ENCODE assay signal across 10 cellular contexts in the genomic region with DNA sequence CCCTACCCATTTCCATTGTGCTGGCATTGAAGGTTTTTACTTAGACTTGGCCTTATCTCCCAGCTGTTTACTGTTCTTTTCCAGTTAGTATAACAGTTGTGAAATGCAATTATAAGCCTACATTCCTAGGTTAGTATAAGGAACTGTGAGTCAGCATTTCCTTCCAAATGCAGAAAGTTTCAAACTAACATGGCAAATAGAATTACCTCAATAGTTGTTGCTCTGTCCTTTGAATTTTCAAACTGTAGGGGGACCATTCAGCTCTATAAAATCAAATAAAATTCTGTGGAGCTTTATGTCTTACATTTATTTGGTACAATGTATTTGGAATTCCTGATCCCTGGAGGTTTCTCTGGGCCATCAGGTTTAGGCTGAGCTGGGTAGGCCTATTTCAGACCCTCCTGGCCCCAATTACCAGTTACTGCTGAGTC. TPM values are rescaled to one million over a fixed set of nuclear protein-coding genes. Genes with fewer than 3 reads are reported as not detected.
A peak's percentile ranks its signal among the peaks of the same experiment; 100 is the strongest.
DNase-seq lines count a peak whose midpoint lies in the region; ATAC-seq, FAIRE-seq and TF ChIP-seq lines count a peak whose summit lies in the region.
"Had no signal": no experiment of that assay in that cellular context is flagged by ENCODE, and none has a peak within 500 bp of the region (broad histone marks: within the 10 kb centered on the region; RNA-seq: fewer than 3 reads in every experiment).

No MANE protein-coding gene starts in this region.

- ATAC-seq in SK-N-SH treated with all-trans-retinoic acid at 6 μM for 48 hours (peak; percentile 86), GM19324 (IDR thresholded peaks at IDR 0.05; ENCODE audit: low FRiP score, unreplicated experiment) (no peak)
- ATAC-seq: T-cell had no signal

- TF ChIP-seq EP300 in ovary (IDR thresholded peaks at IDR 0.05): no peak

- H3K79me2 ChIP-seq in smooth muscle cell (ENCODE audit: low read depth): no peaks in the 10 kb centered on the region

- peak; percentile 86 for FAIRE-seq in H54 (lab: Jason Lieb, UNC)

- no peak for TF ChIP-seq CTCF in smooth muscle cell (IDR thresholded peaks at IDR 0.05; ENCODE audit: borderline replicate concordance, insufficient read depth, poor library complexity, severe bottlenecking)
- no peak for TF ChIP-seq CTCF in ovary (IDR thresholded peaks at IDR 0.05)

- H3K4me2 ChIP-seq in smooth muscle cell: peak overlapping the region; percentile 30

- H3K9me3 ChIP-seq in smooth muscle cell (replicated peaks; ENCODE audit: low read depth) (no peaks in the 10 kb centered on the region), ovary (no peaks in the 10 kb centered on the region)

- H3K27ac ChIP-seq in smooth muscle cell (ENCODE audit: low read depth): peak overlapping the region; percentile 78
- H3K27ac ChIP-seq in ovary: peak overlapping the region in 1 of 2 donors; percentile 57

- TF ChIP-seq POLR2A in H54 (IDR thresholded peaks at IDR 0.05; ENCODE audit: low read depth, low read length) (no peak), ovary (IDR thresholded peaks at IDR 0.05) (no peak)

- H3K4me3 ChIP-seq in smooth muscle cell (no peak overlapping the region), ovary (no peak overlapping the region)

- H3K4me1 ChIP-seq in smooth muscle cell (ENCODE audit: low read depth) (peaks cover 5% of the 10 kb centered on the region), ovary (ENCODE audit: insufficient read depth) (peaks cover 18% of the 10 kb centered on the region)

- intact Hi-C loops in ovary (cut with DNase I): no loop called here

- H3K36me3 ChIP-seq in smooth muscle cell (ENCODE audit: low read depth): no peaks in the 10 kb centered on the region
- H3K36me3 ChIP-seq in ovary: no peaks in the 10 kb centered on the region

- peaks cover 7% of the 10 kb centered on the region for H3F3A ChIP-seq in smooth muscle cell (ENCODE audit: low read depth)

- no peak overlapping the region for H3K9ac ChIP-seq in smooth muscle cell (ENCODE audit: low read depth)

- no peaks in the 10 kb centered on the region for H3K27me3 ChIP-seq in smooth muscle cell (ENCODE audit: low read depth)
- H3K27me3 ChIP-seq in ovary: no peaks in the 10 kb centered on the region

- DNase-seq in H54 (ENCODE audit: insufficient read length, low spot score): peak; percentile 10
- DNase-seq in fibroblast of the conjunctiva (ENCODE audit: low read depth): peak; percentile 73
- no peak for DNase-seq in smooth muscle cell (lab: John Stamatoyannopoulos, UW; ENCODE audit: unreplicated experiment)
- DNase-seq in activated T-cell treated with anti-CD3 and anti-CD28 coated beads, Interleukin-2, amount 50 U/mL, for 1 hour: no peak
- DNase-seq in middle frontal gyrus (ENCODE audit: extremely low spot score, low spot score): no peak
- no peak for DNase-seq in ovary
- DNase-seq: activated naive CD4-positive, alpha-beta T cell treated with anti-CD3 and anti-CD28 coated beads for 36 hours; T-cell had no signal

- no peaks in the 10 kb centered on the region for H4K20me1 ChIP-seq in smooth muscle cell (ENCODE audit: low read depth)

- H2AFZ ChIP-seq in smooth muscle cell (ENCODE audit: low read depth): no peak overlapping the region

TF ChIP-seq in SK-N-SH treated with all-trans-retinoic acid at 6 μM for 48 hours, 23 proteins besides CTCF, POLR2A, EP300 and RAD21:
- TF ChIP-seq SNAI2 (CRISPR knock-in tag; IDR thresholded peaks at IDR 0.05): no peak
- TF ChIP-seq CREB5 (CRISPR knock-in tag; IDR thresholded peaks at IDR 0.05; ENCODE audit: low read depth): no peak
- no peak for TF ChIP-seq PPARA (CRISPR knock-in tag; IDR thresholded peaks at IDR 0.05; ENCODE audit: borderline replicate concordance)
- TF ChIP-seq OSR1 (CRISPR knock-in tag; IDR thresholded peaks at IDR 0.05): no peak
- no peak for TF ChIP-seq ZC3H10 (CRISPR knock-in tag; IDR thresholded peaks at IDR 0.05)
- TF ChIP-seq BACH2 (CRISPR knock-in tag; IDR thresholded peaks at IDR 0.05; ENCODE audit: borderline replicate concordance): no peak
TF ChIP-seq in SK-N-SH treated with all-trans-retinoic acid at 6 μM for 48 hours: peak in this region for 0.

RNA-seq across cellular contexts. Expression of gene ARHGEF28, which starts 47.2 kb away (rescaled TPM):
- total RNA-seq in smooth muscle cell (0.63 and 0.90 TPM in 2 replicates), ovary (10 to 100 TPM; 29.4 to 75.6 (median 36.6) TPM)
- polyA plus RNA-seq in smooth muscle cell (0.19 and 0.24 TPM in 2 replicates), ovary (10 to 100 TPM; 21.5 to 34.0 TPM)
- total RNA-seq: activated naive CD4-positive, alpha-beta T cell treated with anti-CD3 and anti-CD28 coated beads for 36 hours had no signal

Comparison
In these comparisons a context has a peak if more than half of its experiments do, and no peak if none do; other contexts are left out.
1. DNase-seq: peak in H54 (single experiment) and fibroblast of the conjunctiva (single experiment); none in smooth muscle cell (single experiment), activated T-cell treated with anti-CD3 and anti-CD28 coated beads, Interleukin-2, amount 50 U/mL, for 1 hour (single experiment), middle frontal gyrus (single experiment) and ovary (0 of 5).
2. RNA of gene ARHGEF28, which starts 47.2 kb away (total RNA-seq): 29.4 to 75.6 TPM in ovary; 0.63 to 0.90 TPM in smooth muscle cell; every median in the first group is over 10 times any median in the second.